In genomic region chr11:9853929-9854557, GRCh38 we compare ENCODE assay signal across 26 cellular contexts.
DNase-seq lines count a peak whose midpoint lies in the region; ATAC-seq, FAIRE-seq and TF ChIP-seq lines count a peak whose summit lies in the region.
"Had no signal": no experiment of that assay in that cellular context is flagged by ENCODE, and none has a peak within 500 bp of the region (broad histone marks: within the 10 kb centered on the region; RNA-seq: fewer than 3 reads in every experiment).

No MANE protein-coding gene starts in this region.

- no peaks in the 10 kb centered on the region for H3K9me3 ChIP-seq in right lobe of liver
- H3K9me3 ChIP-seq in HepG2 (ENCODE audit: low read length), result no peaks in the 10 kb centered on the region
- H3K9me3 ChIP-seq in trophoblast cell (ENCODE audit: insufficient read depth, low read depth, low read length), result no peaks in the 10 kb centered on the region
- H3K9me3 ChIP-seq: A549, neutrophil, upper lobe of right lung had no signal

- no peak overlapping the region for H2BK5ac ChIP-seq in trophoblast cell (ENCODE audit: low read depth, low read length, poor library complexity)

- no peak overlapping the region for H3K4me3 Mint-ChIP-seq in CD14-positive monocyte
- H3K4me3 Mint-ChIP-seq: activated naive CD8-positive, alpha-beta T cell treated with anti-CD3 and anti-CD28 coated beads, Interleukin-2, amount 50 U/mL, for 24 hours; T-cell had no signal

- no peak overlapping the region for H4K91ac ChIP-seq in trophoblast cell (ENCODE audit: low read depth, low read length)

- intact Hi-C loops in right lobe of liver (cut with DNase I) (no loop called here), HepG2 (cut with micrococcal nuclease; ENCODE audit: unreplicated experiment) (no loop called here), CD14-positive monocyte (cut with micrococcal nuclease) (no loop called here)

- H2BK120ac ChIP-seq in trophoblast cell (ENCODE audit: insufficient read depth, low read length, poor library complexity), result no peak overlapping the region

- H4K8ac ChIP-seq in trophoblast cell (ENCODE audit: low read depth, low read length), result no peak overlapping the region

- TF ChIP-seq POLR2A in right lobe of liver (IDR thresholded peaks at IDR 0.05) (no peak), HepG2 (IDR thresholded peaks at IDR 0.05; ENCODE audit: insufficient read depth in 1 of 2, low read depth in 2 of 2, low read length in 2 of 2) (no peak)

- H3K36me3 ChIP-seq in right lobe of liver (peaks cover 0 to 11% (median 1%) of the 10 kb centered on the region in 4 donors), HepG2 (replicated peaks in 1 of 2; ENCODE audit: control insufficient read depth in 1 of 2, insufficient read depth in 2 of 2, low read length in 2 of 2) (peaks cover 5 to 20% of the 10 kb centered on the region in 2 experiments), trophoblast cell (ENCODE audit: control insufficient read depth in 1 of 2, insufficient read depth in 2 of 2, low read length in 2 of 2) (no peaks in the 10 kb centered on the region)

- peak; percentile 12 to 48 (median 42) for ATAC-seq in right lobe of liver
- ATAC-seq in HepG2, result no peak
- ATAC-seq in GM18867 (IDR thresholded peaks at IDR 0.05; ENCODE audit: unreplicated experiment), result no peak
- ATAC-seq: A549; activated naive CD8-positive, alpha-beta T cell treated with anti-CD3 and anti-CD28 coated beads, Interleukin-2, amount 50 U/mL, for 24 hours; esophagus mucosa; T-cell; upper lobe of right lung had no signal

- H3K27me3 ChIP-seq in right lobe of liver, result no peaks in the 10 kb centered on the region
- H3K27me3 ChIP-seq in HepG2 (ENCODE audit: control insufficient read depth in 1 of 2, insufficient read depth in 2 of 2, low read length in 2 of 2), result no peaks in the 10 kb centered on the region
- H3K27me3 ChIP-seq in trophoblast cell (ENCODE audit: insufficient read depth, low read length), result no peaks in the 10 kb centered on the region
- H3K27me3 ChIP-seq: neutrophil, upper lobe of right lung had no signal

- whole genome bisulfite sequencing in right lobe of liver (ENCODE audit: insufficient coverage, low coverage, low lambda C conversion rate, missing lambda C conversion rate), result 63% methylated on average over 1 of the region's 1 CpG
- WGBS in HepG2 (ENCODE audit: low lambda C conversion rate), result 90% methylated on average over 1 of the region's 1 CpG
- WGBS in trophoblast cell (ENCODE audit: extremely low coverage, insufficient coverage, insufficient read length), result no CpG with 5 or more reads among the region's 1 CpG

- no peak for TF ChIP-seq EP300 in HepG2 (IDR thresholded peaks at IDR 0.05; ENCODE audit: low read depth in 2 of 2, low read length in 2 of 2)
- no peak for TF ChIP-seq EP300 in HepG2 (CRISPR knock-in tag; IDR thresholded peaks at IDR 0.05; ENCODE audit: borderline replicate concordance)

- BruUV-seq in HepG2 (replicated peaks; lab: Mats Ljungman, UMichigan), result no TSS peak

- peaks cover 0 to 3% (median 0%) of the 10 kb centered on the region in 3 donors for H3K27me3 Mint-ChIP-seq in CD14-positive monocyte (ENCODE audit: low read depth in 3 of 3)
- H3K27me3 Mint-ChIP-seq: activated naive CD8-positive, alpha-beta T cell treated with anti-CD3 and anti-CD28 coated beads, Interleukin-2, amount 50 U/mL, for 24 hours; T-cell had no signal

- no peaks in the 10 kb centered on the region for H3K79me2 ChIP-seq in HepG2 (ENCODE audit: insufficient read depth, low read length)
- H3K79me2 ChIP-seq in trophoblast cell (ENCODE audit: control insufficient read depth, insufficient read depth, low read length, poor library complexity), result no peaks in the 10 kb centered on the region

- H3K4me1 ChIP-seq in right lobe of liver (peaks cover 0 to 4% (median 0%) of the 10 kb centered on the region in 4 donors), HepG2 (ENCODE audit: insufficient read depth, low read length) (peaks cover 34% of the 10 kb centered on the region), trophoblast cell (ENCODE audit: control insufficient read depth in 1 of 2, insufficient read depth in 2 of 2, low read length in 2 of 2) (peaks cover 2 to 5% of the 10 kb centered on the region in 2 experiments)

- CTCF ChIA-PET in HepG2 (lab: Yijun Ruan, JAX; ENCODE audit: low intra/inter-chr PET ratio, low total read pairs), result no interaction called here

- no peak overlapping the region for H3K18ac ChIP-seq in trophoblast cell (ENCODE audit: low read length)

- no peak for FAIRE-seq in HepG2 (lab: Jason Lieb, UNC)
- FAIRE-seq: D721Med, H1, HTR-8/SVneo had no signal

- H4K20me1 ChIP-seq in HepG2 (ENCODE audit: insufficient read depth, low read length), result no peaks in the 10 kb centered on the region

- no peak overlapping the region for H2AFZ ChIP-seq in HepG2 (ENCODE audit: low read length)
- H2AFZ ChIP-seq in trophoblast cell (ENCODE audit: insufficient read depth, low read length, poor library complexity), result no peak overlapping the region

- peaks cover 5% of the 10 kb centered on the region for H3K79me1 ChIP-seq in trophoblast cell (ENCODE audit: low read length)

- H3K4me3 ChIP-seq in right lobe of liver (no peak overlapping the region), HepG2 (replicated peaks in 1 of 3; ENCODE audit: insufficient read depth in 1 of 3, low read depth in 2 of 3, low read length in 3 of 3) (no peak overlapping the region), trophoblast cell (ENCODE audit: low read depth, low read length) (no peak overlapping the region)
- H3K4me3 ChIP-seq: A549, skin epidermis, upper lobe of right lung had no signal

- peaks cover 30 to 39% of the 10 kb centered on the region in 2 donors for H3K36me3 Mint-ChIP-seq in CD14-positive monocyte

- POLR2A ChIA-PET in HepG2 (lab: Yijun Ruan, JAX), result no interaction called here

- H3K9ac ChIP-seq in HepG2 (ENCODE audit: insufficient read depth, low read depth, low read length) (no peak overlapping the region), trophoblast cell (ENCODE audit: low read length) (no peak overlapping the region)

- in situ Hi-C loops in HepG2 (cut with HindIII; ENCODE audit: extremely low pct_ligation_motif_present, low pct_unique_long_range_greater_than_20kb), result loop anchor here (10.0 kb wide), 2 partner anchors 89 to 471 kb away; no protein-coding TSS in a partner anchor

- H4K12ac ChIP-seq in trophoblast cell (ENCODE audit: low read depth, low read length), result no peak overlapping the region

- H3K23ac ChIP-seq in trophoblast cell (ENCODE audit: low read length), result no peak overlapping the region

- H3K4me2 ChIP-seq in HepG2 (ENCODE audit: low read depth, low read length), result no peak overlapping the region
- no peak overlapping the region for H3K4me2 ChIP-seq in trophoblast cell (ENCODE audit: low read length)
- H3K4me2 ChIP-seq: A549 had no signal

- H3K14ac ChIP-seq in trophoblast cell (ENCODE audit: low read length), result no peak overlapping the region

- H2BK12ac ChIP-seq in trophoblast cell (ENCODE audit: low read length), result no peak overlapping the region

- H3K4me1 Mint-ChIP-seq in CD14-positive monocyte, result peaks cover 9% of the 10 kb centered on the region

- no peak overlapping the region for H3K4ac ChIP-seq in trophoblast cell (ENCODE audit: low read depth, low read length)

- TF ChIP-seq CTCF in right lobe of liver (IDR thresholded peaks at IDR 0.05) (no peak), HepG2 (CRISPR knock-in tag; IDR thresholded peaks at IDR 0.05) (no peak), CD14-positive monocyte (IDR thresholded peaks at IDR 0.05) (no peak)

- no peak for TF ChIP-seq RAD21 in HepG2 (CRISPR knock-in tag; IDR thresholded peaks at IDR 0.05)

- H3K9me3 Mint-ChIP-seq in CD14-positive monocyte, result no peaks in the 10 kb centered on the region
- H3K9me3 Mint-ChIP-seq: activated naive CD8-positive, alpha-beta T cell treated with anti-CD3 and anti-CD28 coated beads, Interleukin-2, amount 50 U/mL, for 24 hours; T-cell had no signal

- H3K27ac ChIP-seq in right lobe of liver, result no peak overlapping the region
- no peak overlapping the region for H3K27ac ChIP-seq in HepG2 (ENCODE audit: extremely low read length, insufficient read depth, low read length)
- peak overlapping the region; percentile 23 for H3K27ac ChIP-seq in cingulate gyrus (ENCODE audit: low read depth, low read length)
- H3K27ac ChIP-seq in trophoblast cell (ENCODE audit: low read depth, low read length), result no peak overlapping the region
- H3K27ac ChIP-seq: A549, neutrophil, upper lobe of right lung had no signal

- DNase-seq in right lobe of liver, result no peak
- no peak for DNase-seq in HepG2 (ENCODE audit: low spot score)
- peak; percentile 45 for DNase-seq in left kidney (ENCODE audit: low read depth, low spot score)
- DNase-seq in trophoblast cell, result no peak
- DNase-seq in NCI-H69 (lab: John Stamatoyannopoulos, UW), result no peak
- no peak for DNase-seq in CD14-positive monocyte (ENCODE audit: low spot score)
- DNase-seq: activated CD4-positive, CD25-positive, alpha-beta regulatory T cell treated with anti-CD3 and anti-CD28 coated beads, Interleukin-2, amount 50 U/mL, for 72 hours; activated effector memory CD4-positive, alpha-beta T cell treated with anti-CD3 and anti-CD28 coated beads, Interleukin-2, amount 50 U/mL, for 16 hours; activated naive CD8-positive, alpha-beta T cell treated with anti-CD3 and anti-CD28 coated beads, Interleukin-2, amount 50 U/mL, for 24 hours; cerebellar nuclear complex; effector CD8-positive, alpha-beta T cell; kidney glomerular epithelial cell; NCI-H1436; NCI-H510A; substantia nigra; T-cell; upper lobe of right lung had no signal

- no peak overlapping the region for H3K27ac Mint-ChIP-seq in CD14-positive monocyte
- H3K27ac Mint-ChIP-seq: activated naive CD8-positive, alpha-beta T cell treated with anti-CD3 and anti-CD28 coated beads, Interleukin-2, amount 50 U/mL, for 24 hours; T-cell had no signal

- H2AK5ac ChIP-seq in trophoblast cell (ENCODE audit: low read length), result no peak overlapping the region

TF ChIP-seq in HepG2, 621 proteins besides CTCF, POLR2A, EP300 and RAD21 (continues in another document):
- TF ChIP-seq ZBTB38 (CRISPR knock-in tag; IDR thresholded peaks at IDR 0.05) (no peak), PHF20 (CRISPR knock-in tag; IDR thresholded peaks at IDR 0.05) (no peak), YEATS2 (CRISPR knock-in tag; IDR thresholded peaks at IDR 0.05; ENCODE audit: borderline replicate concordance) (no peak), NBN (conservative IDR thresholded peaks at IDR 0.05) (no peak)
- TF ChIP-seq, protein P1, sequence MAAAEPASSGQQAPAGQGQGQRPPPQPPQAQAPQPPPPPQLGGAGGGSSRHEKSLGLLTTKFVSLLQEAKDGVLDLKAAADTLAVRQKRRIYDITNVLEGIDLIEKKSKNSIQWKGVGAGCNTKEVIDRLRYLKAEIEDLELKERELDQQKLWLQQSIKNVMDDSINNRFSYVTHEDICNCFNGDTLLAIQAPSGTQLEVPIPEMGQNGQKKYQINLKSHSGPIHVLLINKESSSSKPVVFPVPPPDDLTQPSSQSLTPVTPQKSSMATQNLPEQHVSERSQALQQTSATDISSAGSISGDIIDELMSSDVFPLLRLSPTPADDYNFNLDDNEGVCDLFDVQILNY (CRISPR knock-in tag; conservative IDR thresholded peaks at IDR 0.05), result no peak

Comparison
In these comparisons a context has a peak if more than half of its experiments do, and no peak if none do; other contexts are left out.
1. ATAC-seq: peak in right lobe of liver (4 of 4); none in HepG2 (single experiment) and GM18867 (single experiment).